Comparison of ENCODE assay signal across 7 cellular contexts in genomic region chr12:107096571-107096970, GRCh38.
"Had no signal": no experiment of that assay in that cellular context is flagged by ENCODE, and none has a peak within 500 bp of the region (broad histone marks: within the 10 kb centered on the region; RNA-seq: fewer than 3 reads in every experiment).

No MANE protein-coding gene starts in this region.

- DNase-seq: IMR-90, KBM-7, KG1 had no signal

- ATAC-seq: HepG2 had no signal

- H3K27ac ChIP-seq: HL-60, KMS-11 had no signal

- H3K4me2 ChIP-seq: KMS-11 had no signal

- FAIRE-seq: HepG2, HTR-8/SVneo had no signal

- H3K9ac ChIP-seq: KMS-11 had no signal
